ENCODE assay signal across 2 cellular contexts in genomic region chr20:63379296-63379695, GRCh38.
TF ChIP-seq lines count a peak whose summit lies in the region.

No MANE protein-coding gene starts in this region.

TF ChIP-seq in H1, 55 proteins besides CTCF, POLR2A, EP300 and RAD21:
- TF ChIP-seq YY1 (IDR thresholded peaks at IDR 0.05; ENCODE audit: low read depth, low read length) (no peak), GABPA (IDR thresholded peaks at IDR 0.05; ENCODE audit: borderline replicate concordance, insufficient read depth, low read length) (no peak), KDM4A (IDR thresholded peaks at IDR 0.05; ENCODE audit: low read depth, low read length, severe bottlenecking) (no peak), SP4 (IDR thresholded peaks at IDR 0.05; ENCODE audit: low read length) (no peak), TEAD4 (IDR thresholded peaks at IDR 0.05; ENCODE audit: low read depth, low read length) (no peak), CEBPB (IDR thresholded peaks at IDR 0.05; ENCODE audit: low read depth, low read length) (no peak), RBBP5 (IDR thresholded peaks at IDR 0.05; ENCODE audit: borderline replicate concordance, low read depth, low read length) (no peak), JUND (IDR thresholded peaks at IDR 0.05; ENCODE audit: low read length) (no peak), POLR2AphosphoS5 (IDR thresholded peaks at IDR 0.05; ENCODE audit: low read depth, low read length) (no peak), CHD1 (IDR thresholded peaks at IDR 0.05; ENCODE audit: low read depth, low read length) (no peak), CREB1 (IDR thresholded peaks at IDR 0.05) (no peak), CTBP2 (IDR thresholded peaks at IDR 0.05; ENCODE audit: borderline replicate concordance, insufficient read depth, insufficient read length, low read length) (no peak), E2F6 (IDR thresholded peaks at IDR 0.05) (no peak), RNF2 (IDR thresholded peaks at IDR 0.05; ENCODE audit: borderline replicate concordance, low read depth, low read length, missing control alignments, poor library complexity, severe bottlenecking) (no peak), ATF3 (IDR thresholded peaks at IDR 0.05; ENCODE audit: insufficient read depth, low read depth, low read length) (no peak), TAF1 (IDR thresholded peaks at IDR 0.05; ENCODE audit: low read depth, low read length) (no peak), SP2 (IDR thresholded peaks at IDR 0.05; ENCODE audit: low read length) (no peak)
TF ChIP-seq in H1: peak in this region for 0.

TF ChIP-seq in neural cell, 6 proteins besides CTCF, POLR2A, EP300 and RAD21:
- TF ChIP-seq, protein P1, sequence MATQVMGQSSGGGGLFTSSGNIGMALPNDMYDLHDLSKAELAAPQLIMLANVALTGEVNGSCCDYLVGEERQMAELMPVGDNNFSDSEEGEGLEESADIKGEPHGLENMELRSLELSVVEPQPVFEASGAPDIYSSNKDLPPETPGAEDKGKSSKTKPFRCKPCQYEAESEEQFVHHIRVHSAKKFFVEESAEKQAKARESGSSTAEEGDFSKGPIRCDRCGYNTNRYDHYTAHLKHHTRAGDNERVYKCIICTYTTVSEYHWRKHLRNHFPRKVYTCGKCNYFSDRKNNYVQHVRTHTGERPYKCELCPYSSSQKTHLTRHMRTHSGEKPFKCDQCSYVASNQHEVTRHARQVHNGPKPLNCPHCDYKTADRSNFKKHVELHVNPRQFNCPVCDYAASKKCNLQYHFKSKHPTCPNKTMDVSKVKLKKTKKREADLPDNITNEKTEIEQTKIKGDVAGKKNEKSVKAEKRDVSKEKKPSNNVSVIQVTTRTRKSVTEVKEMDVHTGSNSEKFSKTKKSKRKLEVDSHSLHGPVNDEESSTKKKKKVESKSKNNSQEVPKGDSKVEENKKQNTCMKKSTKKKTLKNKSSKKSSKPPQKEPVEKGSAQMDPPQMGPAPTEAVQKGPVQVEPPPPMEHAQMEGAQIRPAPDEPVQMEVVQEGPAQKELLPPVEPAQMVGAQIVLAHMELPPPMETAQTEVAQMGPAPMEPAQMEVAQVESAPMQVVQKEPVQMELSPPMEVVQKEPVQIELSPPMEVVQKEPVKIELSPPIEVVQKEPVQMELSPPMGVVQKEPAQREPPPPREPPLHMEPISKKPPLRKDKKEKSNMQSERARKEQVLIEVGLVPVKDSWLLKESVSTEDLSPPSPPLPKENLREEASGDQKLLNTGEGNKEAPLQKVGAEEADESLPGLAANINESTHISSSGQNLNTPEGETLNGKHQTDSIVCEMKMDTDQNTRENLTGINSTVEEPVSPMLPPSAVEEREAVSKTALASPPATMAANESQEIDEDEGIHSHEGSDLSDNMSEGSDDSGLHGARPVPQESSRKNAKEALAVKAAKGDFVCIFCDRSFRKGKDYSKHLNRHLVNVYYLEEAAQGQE (IDR thresholded peaks at IDR 0.05; ENCODE audit: borderline replicate concordance) = no peak
- TF ChIP-seq TAF1 (IDR thresholded peaks at IDR 0.05; ENCODE audit: low read depth) (no peak), POLR2AphosphoS5 (IDR thresholded peaks at IDR 0.05) (no peak), SMC3 (conservative IDR thresholded peaks at IDR 0.05; ENCODE audit: poor library complexity) (no peak), EZH2 (IDR thresholded peaks at IDR 0.05; ENCODE audit: borderline replicate concordance, insufficient read depth, low read length, poor library complexity, severe bottlenecking) (no peak), MXI1 (conservative IDR thresholded peaks at IDR 0.05; ENCODE audit: poor library complexity, severe bottlenecking) (no peak)
